21 cellular contexts compared by ENCODE assay signal in the genomic region with DNA sequence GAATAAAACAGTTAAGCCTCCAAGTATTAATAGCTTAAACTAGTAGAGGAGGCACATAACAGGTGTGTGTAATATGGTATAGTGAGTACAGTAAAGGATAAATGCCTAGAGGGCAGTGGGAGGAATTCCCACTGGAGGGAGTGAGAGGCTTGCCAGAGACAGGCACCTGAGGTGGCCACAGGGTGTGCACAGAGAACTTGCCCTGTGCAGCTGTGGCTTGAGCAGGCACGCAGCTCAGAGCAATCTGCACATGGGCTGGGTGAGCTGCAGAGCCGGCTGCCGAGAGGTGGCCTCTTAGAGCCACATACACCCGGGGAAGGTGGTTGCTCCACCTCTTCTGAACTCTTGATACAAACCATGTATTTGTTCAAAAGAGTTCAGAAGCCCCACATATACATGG.
DNase-seq lines count a peak whose midpoint lies in the region; ATAC-seq and FAIRE-seq lines count a peak whose summit lies in the region.
"Had no signal": no experiment of that assay in that cellular context is flagged by ENCODE, and none has a peak within 500 bp of the region (broad histone marks: within the 10 kb centered on the region; RNA-seq: fewer than 3 reads in every experiment).

No MANE protein-coding gene starts in this region.

- no peak overlapping the region for H3K23ac ChIP-seq in neuronal stem cell (ENCODE audit: low read depth, low read length, poor library complexity)

- no peak overlapping the region for H2AFZ ChIP-seq in neuronal stem cell (ENCODE audit: low read length)

- intact Hi-C loops in Right ventricle myocardium superior (cut with DNase I) (loop anchor here (10.0 kb wide), 1 partner anchor 55 kb away; no protein-coding TSS in a partner anchor), cardiac septum (cut with DNase I) (loop anchor here (5.0 kb wide), 1 partner anchor 38 kb away; no protein-coding TSS in a partner anchor)

- H3K9me3 ChIP-seq in neuronal stem cell (replicated peaks in 1 of 2; ENCODE audit: control insufficient read depth in 2 of 2, insufficient read depth in 1 of 2, low read depth in 1 of 2, low read length in 2 of 2) = peaks cover 0 to 2% of the 10 kb centered on the region in 2 donors
- H3K9me3 ChIP-seq: HAP-1, lower lobe of right lung, uterus had no signal

- H3K18ac ChIP-seq in neuronal stem cell (ENCODE audit: low read length) = no peak overlapping the region

- H2BK12ac ChIP-seq in neuronal stem cell (ENCODE audit: low read length) = peak overlapping the region; percentile 85

- peaks cover 0 to 13% of the 10 kb centered on the region in 2 donors for H3K4me1 ChIP-seq in neuronal stem cell (ENCODE audit: control insufficient read depth in 2 of 2, insufficient read depth in 1 of 2, low read depth in 1 of 2, low read length in 2 of 2)
- H3K4me1 ChIP-seq: lower lobe of right lung, uterus had no signal

- no peaks in the 10 kb centered on the region for H3K27me3 ChIP-seq in neuronal stem cell (ENCODE audit: control insufficient read depth in 3 of 3, insufficient read depth in 3 of 3, low read depth in 1 of 3, low read length in 3 of 3)
- H3K27me3 ChIP-seq: uterus had no signal

- no CpG with 5 or more reads among the region's 4 CpGs for WGBS in neuronal stem cell (ENCODE audit: extremely low coverage in 2 of 2, insufficient read length in 2 of 2, insufficient replicate concordance in 1 of 2), 2 donors

- H2AK5ac ChIP-seq in neuronal stem cell (ENCODE audit: low read depth, low read length) = no peak overlapping the region

- H3K36me3 ChIP-seq in neuronal stem cell (replicated peaks in 1 of 2; ENCODE audit: control insufficient read depth in 2 of 2, insufficient read depth in 2 of 2, low read length in 2 of 2) = no peaks in the 10 kb centered on the region
- H3K36me3 ChIP-seq: HAP-1, lower lobe of right lung, uterus had no signal

- no peak overlapping the region for H3K14ac ChIP-seq in neuronal stem cell (ENCODE audit: low read length)

- no peak overlapping the region for H3K4me3 ChIP-seq in neuronal stem cell (ENCODE audit: low read length in 2 of 2)
- H3K4me3 ChIP-seq: HAP-1, lower lobe of right lung, skin epidermis, uterus had no signal

- no peak overlapping the region for H3K27ac ChIP-seq in neuronal stem cell (replicated peaks; ENCODE audit: low read length)
- H3K27ac ChIP-seq: C4-2B, lower lobe of right lung, uterus had no signal

- H2BK5ac ChIP-seq in neuronal stem cell (ENCODE audit: low read length) = no peak overlapping the region

- H4K91ac ChIP-seq in neuronal stem cell (ENCODE audit: low read depth, low read length, poor library complexity) = no peak overlapping the region

- DNase-seq in Right ventricle myocardium superior (no peak), cardiac septum (ENCODE audit: low spot score) (no peak), NCI-H1694 (lab: John Stamatoyannopoulos, UW) (peak; percentile 52), SHP77 treated with DMSO at 0.1 percent for 48 hours (lab: John Stamatoyannopoulos, UW) (peak; percentile 11), neuronal stem cell (ENCODE audit: low spot score) (no peak), urothelium cell line (ENCODE audit: low spot score) (no peak)
- DNase-seq: activated CD4-positive, alpha-beta T cell treated with anti-CD3 and anti-CD28 coated beads, Interleukin-2, amount 10 ng/mL, durations not matched to agents 7 days and 5 days; Calu3; effector memory CD8-positive, alpha-beta T cell; KBM-7; lower lobe of right lung; NCI-H2081; stimulated activated CD4-positive, alpha-beta T cell treated with anti-CD3 and anti-CD28 coated beads, Interleukin-2, amount 100 ng/mL, for 24 hours; uterus had no signal

- H4K8ac ChIP-seq in neuronal stem cell (ENCODE audit: low read depth, low read length) = no peak overlapping the region

- H2BK120ac ChIP-seq in neuronal stem cell (ENCODE audit: low read depth, low read length) = no peak overlapping the region

- H3K9ac ChIP-seq in neuronal stem cell (ENCODE audit: low read depth, low read length, poor library complexity) = no peak overlapping the region

- no peak overlapping the region for H2BK15ac ChIP-seq in neuronal stem cell (ENCODE audit: low read length)

- no peak for FAIRE-seq in urothelium cell line (lab: Jason Lieb, UNC)
- FAIRE-seq: islet of Langerhans had no signal

- ATAC-seq in Right ventricle myocardium superior (ENCODE audit: poor library complexity) (peak; percentile 12), GM19328 (IDR thresholded peaks at IDR 0.05; ENCODE audit: unreplicated experiment) (no peak), GM21529 (IDR thresholded peaks at IDR 0.05; ENCODE audit: unreplicated experiment) (no peak)
- ATAC-seq: effector memory CD8-positive, alpha-beta T cell; lower lobe of right lung; stimulated activated effector memory CD8-positive, alpha-beta T cell treated with anti-CD3 and anti-CD28 coated beads, Interleukin-12 subunit alpha, Interleukin-12 subunit beta, amount 100 ng/mL, for 72 hours had no signal

- no peak overlapping the region for H3K4ac ChIP-seq in neuronal stem cell (ENCODE audit: low read length)

- H3K4me2 ChIP-seq in neuronal stem cell (ENCODE audit: insufficient read depth, low read length, poor library complexity, severe bottlenecking) = no peak overlapping the region

- peaks cover 2% of the 10 kb centered on the region for H3K79me1 ChIP-seq in neuronal stem cell (ENCODE audit: low read depth, low read length)

Comparison
In these comparisons a context has a peak if more than half of its experiments do, and no peak if none do; other contexts are left out.
1. DNase-seq: peak in NCI-H1694 (single experiment) and SHP77 treated with DMSO at 0.1 percent for 48 hours (single experiment); none in Right ventricle myocardium superior (single experiment), cardiac septum (single experiment), neuronal stem cell (single experiment) and urothelium cell line (single experiment).